ENCODE assay signal across 23 cellular contexts in genomic region chr20:37438464-37439222, GRCh38.
"Had no signal": no experiment of that assay in that cellular context is flagged by ENCODE, and none has a peak within 500 bp of the region (broad histone marks: within the 10 kb centered on the region; RNA-seq: fewer than 3 reads in every experiment).

No MANE protein-coding gene starts in this region.

- H3K4me3 Mint-ChIP-seq: activated CD4-positive, alpha-beta T cell treated with anti-CD3 and anti-CD28 coated beads for 36 hours; activated naive CD8-positive, alpha-beta T cell treated with anti-CD3 and anti-CD28 coated beads, Interleukin-2, amount 10 ng/mL, durations not matched to agents 7 days and 5 days; activated T-cell treated with anti-CD3 and anti-CD28 coated beads, Interleukin-2, amount 50 U/mL, for 4 hours; natural killer cell; stimulated activated memory B cell treated with anti-CD40 and anti-IgM and Interleukin-4, amounts not matched to agents 10 μg/mL and 1 μg/mL and 100 μg/mL, for 72 hours had no signal

- H3K27me3 Mint-ChIP-seq: activated CD4-positive, alpha-beta T cell treated with anti-CD3 and anti-CD28 coated beads for 36 hours; activated naive CD8-positive, alpha-beta T cell treated with anti-CD3 and anti-CD28 coated beads, Interleukin-2, amount 10 ng/mL, durations not matched to agents 7 days and 5 days had no signal

- H3K36me3 Mint-ChIP-seq: activated naive CD8-positive, alpha-beta T cell treated with anti-CD3 and anti-CD28 coated beads, Interleukin-2, amount 10 ng/mL, durations not matched to agents 7 days and 5 days; natural killer cell; stimulated activated memory B cell treated with anti-CD40 and anti-IgM and Interleukin-4, amounts not matched to agents 10 μg/mL and 1 μg/mL and 100 μg/mL, for 72 hours had no signal

- H3K9me3 Mint-ChIP-seq: activated naive CD8-positive, alpha-beta T cell treated with anti-CD3 and anti-CD28 coated beads, Interleukin-2, amount 10 ng/mL, durations not matched to agents 7 days and 5 days; activated T-cell treated with anti-CD3 and anti-CD28 coated beads, Interleukin-2, amount 50 U/mL, for 4 hours; activated T-helper 2 cell treated with anti-CD3 and anti-CD28 coated beads, Interferon-gamma antibody, Interleukin-2, Interleukin-4, amounts not matched to agents 10 μg/mL and 5 μg/mL and 100 μg/mL, durations not matched to agents 14 hours and 24 hours and 36 hours; natural killer cell; stimulated activated memory B cell treated with anti-CD40 and anti-IgM and Interleukin-4, amounts not matched to agents 10 μg/mL and 1 μg/mL and 100 μg/mL, for 72 hours had no signal

- H3K79me2 ChIP-seq: hepatocyte had no signal

- H3K4me1 Mint-ChIP-seq: activated CD4-positive, alpha-beta T cell treated with anti-CD3 and anti-CD28 coated beads for 36 hours; activated naive CD8-positive, alpha-beta T cell treated with anti-CD3 and anti-CD28 coated beads, Interleukin-2, amount 10 ng/mL, durations not matched to agents 7 days and 5 days; natural killer cell had no signal

- H3K4me2 ChIP-seq: hepatocyte, smooth muscle cell had no signal

- H3K27ac Mint-ChIP-seq: activated CD4-positive, alpha-beta T cell treated with anti-CD3 and anti-CD28 coated beads for 36 hours; activated naive CD8-positive, alpha-beta T cell treated with anti-CD3 and anti-CD28 coated beads, Interleukin-2, amount 10 ng/mL, durations not matched to agents 7 days and 5 days; activated T-helper 2 cell treated with anti-CD3 and anti-CD28 coated beads, Interferon-gamma antibody, Interleukin-2, Interleukin-4, amounts not matched to agents 10 μg/mL and 5 μg/mL and 100 μg/mL, durations not matched to agents 14 hours and 24 hours and 36 hours; natural killer cell; stimulated activated memory B cell treated with anti-CD40 and anti-IgM and Interleukin-4, amounts not matched to agents 10 μg/mL and 1 μg/mL and 100 μg/mL, for 72 hours had no signal

- H3K4me3 ChIP-seq: hepatocyte, left lung, sigmoid colon, smooth muscle cell, stomach, suprapubic skin, tibial nerve had no signal

- ATAC-seq: activated CD4-positive, alpha-beta T cell treated with anti-CD3 and anti-CD28 coated beads for 36 hours; activated T-cell treated with anti-CD3 and anti-CD28 coated beads, Interleukin-2, amount 50 U/mL, for 4 hours; foreskin keratinocyte; left lung; natural killer cell; stimulated activated memory B cell treated with anti-CD40 and anti-IgM and Interleukin-4, amounts not matched to agents 10 μg/mL and 1 μg/mL and 100 μg/mL, for 72 hours had no signal

- DNase-seq: activated CD4-positive, alpha-beta T cell treated with anti-CD3 and anti-CD28 coated beads for 36 hours; activated CD4-positive, alpha-beta T cell treated with anti-CD3 and anti-CD28 coated beads, Interleukin-2, amount 50 U/mL, for 48 hours; activated CD8-positive, alpha-beta memory T cell treated with anti-CD3 and anti-CD28 coated beads, Interleukin-2, amount 50 U/mL, for 48 hours; activated naive CD4-positive, alpha-beta T cell treated with Interleukin-2 at 50 U/mL for 16 hours; activated naive CD8-positive, alpha-beta T cell treated with anti-CD3 and anti-CD28 coated beads, Interleukin-2, amount 10 ng/mL, durations not matched to agents 7 days and 5 days; activated T-cell treated with anti-CD3 and anti-CD28 coated beads, Interleukin-2, amount 50 U/mL, for 4 hours; amniotic stem cell; cortex of kidney; foreskin keratinocyte; kidney glomerular epithelial cell; left lung; midbrain; natural killer cell; sigmoid colon; stimulated activated CD4-positive, alpha-beta T cell treated with anti-CD3 and anti-CD28 coated beads, Interleukin-15, amount 100 ng/mL, for 24 hours; stomach; T-helper 9 cell had no signal

- H3K27ac ChIP-seq: foreskin keratinocyte, hepatocyte, left lung, sigmoid colon, stomach, suprapubic skin, tibial nerve had no signal

- H3K36me3 ChIP-seq: left lung, sigmoid colon, stomach, suprapubic skin, tibial nerve had no signal

- H3K27me3 ChIP-seq: hepatocyte, left lung, sigmoid colon, suprapubic skin had no signal

- H2AFZ ChIP-seq: hepatocyte had no signal

- H3K9me3 ChIP-seq: left lung, sigmoid colon, stomach, suprapubic skin had no signal

- H3K4me1 ChIP-seq: foreskin keratinocyte, left lung, sigmoid colon, stomach, suprapubic skin, tibial nerve had no signal
